In the genomic region with DNA sequence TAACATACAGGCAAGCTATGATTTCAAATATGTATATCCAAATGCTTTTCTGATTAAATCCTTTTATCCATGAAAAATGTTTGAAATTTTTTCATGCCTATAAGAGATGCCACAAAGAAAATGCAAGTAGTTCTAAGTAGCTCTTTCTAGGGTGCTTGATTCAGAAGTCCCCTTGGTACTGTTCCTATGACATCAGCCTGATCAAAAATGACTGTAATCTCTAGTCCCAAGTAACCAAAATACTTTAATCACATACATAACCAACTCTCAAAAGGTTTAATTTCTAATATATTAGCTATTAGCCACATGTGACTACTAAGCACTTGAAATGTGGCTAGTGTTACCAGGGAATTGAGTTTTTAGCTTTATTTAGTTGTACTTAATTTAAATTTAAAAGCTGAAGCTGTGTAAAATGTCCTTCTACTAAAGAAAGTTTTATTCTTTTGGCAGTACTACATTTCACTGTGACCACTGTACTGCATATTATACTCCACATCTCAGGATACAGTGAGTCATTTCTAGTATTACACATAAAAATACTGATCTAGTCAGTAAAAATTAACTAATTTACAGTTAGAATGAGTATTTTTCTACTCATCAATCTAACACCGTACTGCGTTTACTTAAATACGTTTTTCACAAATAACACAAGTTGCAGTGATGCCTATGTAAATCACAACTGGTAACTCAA, we compare ENCODE assay signal across 12 cellular contexts. TPM values are rescaled to one million over a fixed set of nuclear protein-coding genes. Genes with fewer than 3 reads are reported as not detected.
DNase-seq lines count a peak whose midpoint lies in the region; ATAC-seq and TF ChIP-seq lines count a peak whose summit lies in the region.
"Had no signal": no experiment of that assay in that cellular context is flagged by ENCODE, and none has a peak within 500 bp of the region (broad histone marks: within the 10 kb centered on the region; RNA-seq: fewer than 3 reads in every experiment).

No MANE protein-coding gene starts in this region.

- no peak overlapping the region for H3K14ac ChIP-seq in IMR-90 (replicated peaks; ENCODE audit: low read depth, low read length)

- no peak overlapping the region for H2AK5ac ChIP-seq in IMR-90 (ENCODE audit: low read depth, low read length)

- no peak overlapping the region for H3K4me2 ChIP-seq in IMR-90 (ENCODE audit: low read depth, low read length)

- peak; percentile 36 for ATAC-seq in GM21723 (IDR thresholded peaks at IDR 0.05; ENCODE audit: unreplicated experiment)
- 0 out of 2 replicates have a peak, but pooled peaks have one; percentile 32 for ATAC-seq in IMR-90 (ENCODE audit: low read depth)

- H3K4me3 ChIP-seq in GM12865 (ENCODE audit: low read depth, low read length) = no peak overlapping the region
- no peak overlapping the region for H3K4me3 ChIP-seq in IMR-90 (ENCODE audit: insufficient read depth, low read depth, low read length)
- no peak overlapping the region for H3K4me3 ChIP-seq in HAP-1
- H3K4me3 ChIP-seq: testis had no signal

- H3K27me3 ChIP-seq in IMR-90 (ENCODE audit: control insufficient read depth, insufficient read depth, low read length) (no peaks in the 10 kb centered on the region), HAP-1 (ENCODE audit: low read depth) (no peaks in the 10 kb centered on the region)
- H3K27me3 ChIP-seq: testis had no signal

- no CpG with 5 or more reads among the region's 3 CpGs for WGBS in IMR-90 (ENCODE audit: extremely low coverage in 2 of 2, insufficient read length in 1 of 2), 2 experiments

- no peak overlapping the region for H4K8ac ChIP-seq in IMR-90 (ENCODE audit: low read depth in 2 of 2, low read length in 2 of 2)

- no peak overlapping the region for H2AFZ ChIP-seq in IMR-90 (replicated peaks; ENCODE audit: low read length, poor library complexity)

- H3K9ac ChIP-seq in IMR-90 (ENCODE audit: low read depth, low read length) = no peak overlapping the region

- H4K91ac ChIP-seq in IMR-90 (ENCODE audit: insufficient read depth, low read depth, low read length) = no peak overlapping the region

- H2BK20ac ChIP-seq in IMR-90 (ENCODE audit: low read depth, low read length) = no peak overlapping the region

- TF ChIP-seq POLR2A in IMR-90 (IDR thresholded peaks at IDR 0.05; ENCODE audit: low read depth, low read length) = no peak

- intact Hi-C loops in IMR-90 (cut with micrococcal nuclease) = loop anchor here (1.0 to 5.0 kb wide), 2 partner anchors 138 to 235 kb away; no protein-coding TSS in a partner anchor

- H3K4me1 ChIP-seq in IMR-90 (ENCODE audit: control insufficient read depth, insufficient read depth, low read length) = peaks cover 3% of the 10 kb centered on the region; the same call in 1 of the 2 replicates
- H3K4me1 ChIP-seq in HAP-1 = peaks cover 34% of the 10 kb centered on the region
- H3K4me1 ChIP-seq: testis had no signal

- POLR2A ChIA-PET in IMR-90 (lab: Charles Lee; ENCODE audit: unreplicated experiment) = no interaction called here

- no peak overlapping the region for H2AK9ac ChIP-seq in IMR-90 (replicated peaks; ENCODE audit: low read depth, low read length, poor library complexity)

- TF ChIP-seq RAD21 in IMR-90 (IDR thresholded peaks at IDR 0.05; ENCODE audit: low read length) = no peak

- no peak overlapping the region for H2BK5ac ChIP-seq in IMR-90 (ENCODE audit: low read depth, low read length, poor library complexity, severe bottlenecking)

- H2BK15ac ChIP-seq in IMR-90 (ENCODE audit: low read depth, low read length) = no peak overlapping the region

- H3K79me1 ChIP-seq in IMR-90 (ENCODE audit: low read depth in 1 of 2, low read length in 2 of 2) = peaks cover 14 to 33% of the 10 kb centered on the region in 2 experiments; a peak in 3 of 4 replicates

- no peak overlapping the region for H3K18ac ChIP-seq in IMR-90 (ENCODE audit: low read depth, low read length)

- dilution Hi-C loops in IMR-90 (cut with HindIII; ENCODE audit: low sequenced_read_pairs, unreplicated experiment) = no loop called here

- no peak overlapping the region for H3K56ac ChIP-seq in IMR-90 (ENCODE audit: extremely low read depth, insufficient read depth, low read length)

- H3K4ac ChIP-seq in IMR-90 (ENCODE audit: low read depth, low read length) = no peak overlapping the region

- no peaks in the 10 kb centered on the region for H3K9me3 ChIP-seq in IMR-90 (ENCODE audit: control insufficient read depth, insufficient read depth, low read length)
- no peaks in the 10 kb centered on the region for H3K9me3 ChIP-seq in HAP-1
- H3K9me3 ChIP-seq: testis had no signal

- in situ Hi-C loops in IMR-90 (cut with MboI; ENCODE audit: low sequenced_read_pairs) (loop anchor here (10.0 kb wide), 1 partner anchor 233 kb away; no protein-coding TSS in a partner anchor), HAP-1 (cut with MboI; ENCODE audit: low sequenced_read_pairs) (loop anchor here (5.0 kb wide), 1 partner anchor 235 kb away; no protein-coding TSS in a partner anchor)

- no peak overlapping the region for H3K27ac ChIP-seq in IMR-90 (ENCODE audit: insufficient read depth, low read length)
- H3K27ac ChIP-seq: testis had no signal

- 0 out of 2 replicates have a peak, but pooled peaks cover 4% of the 10 kb centered on the region for H3K9me1 ChIP-seq in IMR-90 (ENCODE audit: insufficient read depth, low read length)

- no peak for TF ChIP-seq CTCF in GM12865 (IDR thresholded peaks at IDR 0.05; ENCODE audit: insufficient read depth, low read depth, low read length, missing control alignments)
- no peak for TF ChIP-seq CTCF in IMR-90 (conservative IDR thresholded peaks at IDR 0.05; ENCODE audit: low read depth, low read length)

- no TSS peak for BruUV-seq in IMR-90 (replicated peaks; lab: Mats Ljungman, UMichigan)

- H3K36me3 ChIP-seq in IMR-90 (ENCODE audit: control insufficient read depth, insufficient read depth, low read length) (no peaks in the 10 kb centered on the region), HAP-1 (replicated peaks) (no peaks in the 10 kb centered on the region)

- CTCF ChIA-PET in IMR-90 (lab: Yijun Ruan, JAX) = interaction anchor here (1.0 to 2.0 kb wide), 11 partner anchors 11 to 138 kb away, joined by 3 to 24 read pairs (median 4); no protein-coding TSS in a partner anchor

- no peak overlapping the region for H4K5ac ChIP-seq in IMR-90 (ENCODE audit: low read depth, low read length)

- DNase-seq in GM12865 (ENCODE audit: low read depth) (peak; percentile 44), IMR-90 (peak; percentile 41), fibroblast of peridontal ligament (ENCODE audit: extremely low read depth) (peak; percentile 28), DMS53 (lab: John Stamatoyannopoulos, UW) (no peak), AML-193 (lab: John Stamatoyannopoulos, UW) (no peak), NOMO-1 (lab: John Stamatoyannopoulos, UW; ENCODE audit: unreplicated experiment in 2 of 2) (no peak), HAP-1 (ENCODE audit: low spot score in 2 of 2) (no peak)
- DNase-seq: activated naive CD4-positive, alpha-beta T cell treated with anti-CD3 and anti-CD28 coated beads for 36 hours; NCI-H187 treated with DMSO at 0.1 percent for 48 hours; stimulated activated CD4-positive, alpha-beta T cell treated with anti-CD3 and anti-CD28 coated beads, Interleukin-4, amount 100 ng/mL, for 1 hour; testis had no signal

- no peak overlapping the region for H3K23ac ChIP-seq in IMR-90 (ENCODE audit: low read depth, low read length)

- H4K20me1 ChIP-seq in IMR-90 (ENCODE audit: insufficient read depth, low read length) = peaks cover 17% of the 10 kb centered on the region

- no peak overlapping the region for H2BK120ac ChIP-seq in IMR-90 (ENCODE audit: low read depth, low read length)

TF ChIP-seq in IMR-90, 13 proteins besides CTCF, POLR2A, EP300 and RAD21:
- TF ChIP-seq MXI1 (IDR thresholded peaks at IDR 0.05; ENCODE audit: borderline replicate concordance, low read depth, low read length) (no peak), BHLHE40 (IDR thresholded peaks at IDR 0.05; ENCODE audit: low read depth, low read length) (no peak), FOS (IDR thresholded peaks at IDR 0.05; ENCODE audit: low read depth, low read length) (0 out of 2 replicates have a peak, but pooled peaks have one; percentile 4), NFE2L2 (IDR thresholded peaks at IDR 0.05; ENCODE audit: low read depth, low read length) (no peak)
- TF ChIP-seq, protein P1, sequence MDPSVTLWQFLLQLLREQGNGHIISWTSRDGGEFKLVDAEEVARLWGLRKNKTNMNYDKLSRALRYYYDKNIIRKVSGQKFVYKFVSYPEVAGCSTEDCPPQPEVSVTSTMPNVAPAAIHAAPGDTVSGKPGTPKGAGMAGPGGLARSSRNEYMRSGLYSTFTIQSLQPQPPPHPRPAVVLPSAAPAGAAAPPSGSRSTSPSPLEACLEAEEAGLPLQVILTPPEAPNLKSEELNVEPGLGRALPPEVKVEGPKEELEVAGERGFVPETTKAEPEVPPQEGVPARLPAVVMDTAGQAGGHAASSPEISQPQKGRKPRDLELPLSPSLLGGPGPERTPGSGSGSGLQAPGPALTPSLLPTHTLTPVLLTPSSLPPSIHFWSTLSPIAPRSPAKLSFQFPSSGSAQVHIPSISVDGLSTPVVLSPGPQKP (IDR thresholded peaks at IDR 0.05; ENCODE audit: borderline replicate concordance, low read depth, low read length) = no peak

RNA-seq across cellular contexts. Expression of a gene that starts 33.9 kb away (rescaled TPM):
- total RNA-seq in IMR-90 (2012; rRNA removed) = 27.4 and 64.7 TPM in 2 replicates
- polyA plus RNA-seq in IMR-90 (2012; rRNA removed) = 7.1 and 7.2 TPM in 2 replicates
- polyA plus RNA-seq in IMR-90 (2012; cell fraction: cytosol; rRNA removed) = 0.65 and 0.87 TPM in 2 replicates
- 6.0 and 56.0 TPM in 2 replicates for polyA plus RNA-seq in IMR-90 (2012; cell fraction: nucleus; rRNA removed; ENCODE audit: low replicate concordance)

Comparison
In these comparisons a context has a peak if more than half of its experiments do, and no peak if none do; other contexts are left out.
1. DNase-seq: peak in GM12865 (single experiment), IMR-90 (single experiment) and fibroblast of peridontal ligament (single experiment); none in DMS53 (single experiment), AML-193 (0 of 2), NOMO-1 (0 of 2) and HAP-1 (0 of 2).